ENCODE assay signal across 10 cellular contexts in the genomic region with DNA sequence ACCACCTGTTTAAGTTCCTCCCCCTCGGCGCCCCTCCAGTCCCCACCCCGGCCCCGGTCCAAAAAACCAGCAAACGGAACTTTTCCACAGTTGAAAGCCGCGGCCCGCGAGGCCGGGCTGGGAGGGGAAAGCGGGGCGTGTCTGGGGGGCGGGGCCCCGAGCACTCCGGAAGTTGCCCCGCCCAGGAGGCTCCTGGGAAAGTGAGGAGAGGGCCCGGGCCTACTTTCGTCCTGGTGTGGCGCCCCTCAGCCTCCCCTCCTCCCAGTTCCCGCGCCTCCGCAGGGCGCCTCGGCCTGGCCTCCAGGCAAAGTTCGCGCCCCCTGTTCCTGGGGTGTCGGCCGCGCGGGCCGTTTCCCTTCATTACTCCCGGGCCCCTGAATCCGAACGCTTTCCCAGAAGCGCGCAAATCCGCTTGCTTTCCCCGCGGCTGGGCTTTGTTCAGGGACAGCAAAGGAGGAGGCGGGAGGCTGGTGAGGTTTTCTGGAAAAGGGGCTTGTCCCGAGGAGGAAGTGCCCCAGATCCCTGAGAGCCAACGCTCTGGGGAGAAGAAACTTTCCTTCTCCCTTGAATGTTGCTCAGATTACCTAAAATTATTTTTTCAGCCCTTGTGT. TPM values are rescaled to one million over a fixed set of nuclear protein-coding genes. Genes with fewer than 3 reads are reported as not detected.
A peak's percentile ranks its signal among the peaks of the same experiment; 100 is the strongest.
DNase-seq lines count a peak whose midpoint lies in the region; ATAC-seq, FAIRE-seq and TF ChIP-seq lines count a peak whose summit lies in the region.
"Had no signal": no experiment of that assay in that cellular context is flagged by ENCODE, and none has a peak within 500 bp of the region (broad histone marks: within the 10 kb centered on the region; RNA-seq: fewer than 3 reads in every experiment).

No MANE protein-coding gene starts in this region.

- H3K4me1 ChIP-seq in lower lobe of right lung (peaks cover 37% of the 10 kb centered on the region), suprapubic skin (peaks cover 55% of the 10 kb centered on the region)

- TF ChIP-seq EP300 in suprapubic skin (IDR thresholded peaks at IDR 0.05) = no peak

- peak overlapping the region; percentile 46 for H3K4me3 ChIP-seq in lower lobe of right lung
- peak overlapping the region; percentile 53 for H3K4me3 ChIP-seq in suprapubic skin

- WGBS in suprapubic skin = 12% methylated on average over 11 of the region's 42 CpGs

- H3K27me3 ChIP-seq in lower lobe of right lung (ENCODE audit: low read depth) (peaks cover 100% of the 10 kb centered on the region), suprapubic skin (peaks cover 100% of the 10 kb centered on the region)

- no peak overlapping the region for H3K27ac ChIP-seq in lower lobe of right lung
- no peak overlapping the region for H3K27ac ChIP-seq in suprapubic skin

- H3K4me3 Mint-ChIP-seq in activated CD4-positive, alpha-beta memory T cell treated with anti-CD3 and anti-CD28 coated beads for 36 hours = peak overlapping the region; percentile 8
- H3K4me3 Mint-ChIP-seq in activated CD4-positive, alpha-beta memory T cell treated with anti-CD3 and anti-CD28 coated beads, Interleukin-2, amount 10 ng/mL, durations not matched to agents 7 days and 5 days = no peak overlapping the region
- peak overlapping the region; percentile 72 for H3K4me3 Mint-ChIP-seq in dendritic cell treated with granulocyte-macrophage colony-stimulating factor and Interleukin-4, amounts not matched to agents 40 ng/mL and 50 ng/mL, for 4 days

- CTCF ChIA-PET in activated CD4-positive, alpha-beta memory T cell treated with anti-CD3 and anti-CD28 coated beads for 36 hours (lab: Charles Lee) = no interaction called here
- CTCF ChIA-PET in activated CD4-positive, alpha-beta memory T cell treated with anti-CD3 and anti-CD28 coated beads, Interleukin-2, amount 10 ng/mL, durations not matched to agents 7 days and 5 days (lab: Charles Lee) = no interaction called here

- POLR2A ChIA-PET in activated CD4-positive, alpha-beta memory T cell treated with anti-CD3 and anti-CD28 coated beads for 36 hours (lab: Charles Lee) = no interaction called here
- POLR2A ChIA-PET in activated CD4-positive, alpha-beta memory T cell treated with anti-CD3 and anti-CD28 coated beads, Interleukin-2, amount 10 ng/mL, durations not matched to agents 7 days and 5 days (lab: Charles Lee) = no interaction called here

- no peak overlapping the region for H3K27ac Mint-ChIP-seq in activated CD4-positive, alpha-beta memory T cell treated with anti-CD3 and anti-CD28 coated beads for 36 hours
- H3K27ac Mint-ChIP-seq in activated CD4-positive, alpha-beta memory T cell treated with anti-CD3 and anti-CD28 coated beads, Interleukin-2, amount 10 ng/mL, durations not matched to agents 7 days and 5 days = no peak overlapping the region
- no peak overlapping the region for H3K27ac Mint-ChIP-seq in dendritic cell treated with granulocyte-macrophage colony-stimulating factor and Interleukin-4, amounts not matched to agents 40 ng/mL and 50 ng/mL, for 4 days

- no peak for FAIRE-seq in frontal cortex (lab: Jason Lieb, UNC)

- TF ChIP-seq CTCF in lower lobe of right lung (IDR thresholded peaks at IDR 0.05) (no peak), suprapubic skin (IDR thresholded peaks at IDR 0.05) (no peak)

- DNase-seq in activated CD4-positive, alpha-beta memory T cell treated with anti-CD3 and anti-CD28 coated beads for 36 hours = peak; percentile 24
- no peak for DNase-seq in activated CD4-positive, alpha-beta memory T cell treated with anti-CD3 and anti-CD28 coated beads, Interleukin-2, amount 10 ng/mL, durations not matched to agents 7 days and 5 days
- DNase-seq in lower lobe of right lung = no peak
- peak; percentile 64 to 80 for DNase-seq in suprapubic skin (ENCODE audit: low spot score in 2 of 2)
- no peak for DNase-seq in medulla oblongata (ENCODE audit: extremely low spot score)
- DNase-seq in GDM1 (lab: John Stamatoyannopoulos, UW) = no peak
- DNase-seq in frontal cortex (ENCODE audit: low spot score in 2 of 2) = no peak
- DNase-seq: amygdala had no signal

- ATAC-seq in lower lobe of right lung = peak in 1 of 2 donors; percentile 14

- intact Hi-C loops in activated CD4-positive, alpha-beta memory T cell treated with anti-CD3 and anti-CD28 coated beads for 36 hours (cut with micrococcal nuclease) = loop anchor here (2.0 kb wide), 1 partner anchor 79 kb away; the partner anchor contains the start of gene DMRT2
- intact Hi-C loops in dendritic cell treated with granulocyte-macrophage colony-stimulating factor and Interleukin-4, amounts not matched to agents 40 ng/mL and 50 ng/mL, for 4 days (cut with micrococcal nuclease) = loop anchor here (5.0 kb wide), 1 partner anchor 75 kb away; no protein-coding TSS in a partner anchor
- intact Hi-C loops in lower lobe of right lung (cut with DNase I) = no loop called here

- H3K36me3 ChIP-seq in lower lobe of right lung (no peaks in the 10 kb centered on the region), suprapubic skin (no peaks in the 10 kb centered on the region)

- H3K9me3 Mint-ChIP-seq in activated CD4-positive, alpha-beta memory T cell treated with anti-CD3 and anti-CD28 coated beads for 36 hours = no peaks in the 10 kb centered on the region
- no peaks in the 10 kb centered on the region for H3K9me3 Mint-ChIP-seq in activated CD4-positive, alpha-beta memory T cell treated with anti-CD3 and anti-CD28 coated beads, Interleukin-2, amount 10 ng/mL, durations not matched to agents 7 days and 5 days
- H3K9me3 Mint-ChIP-seq in dendritic cell treated with granulocyte-macrophage colony-stimulating factor and Interleukin-4, amounts not matched to agents 40 ng/mL and 50 ng/mL, for 4 days = no peaks in the 10 kb centered on the region

- peaks cover 22% of the 10 kb centered on the region for H3K4me1 Mint-ChIP-seq in activated CD4-positive, alpha-beta memory T cell treated with anti-CD3 and anti-CD28 coated beads for 36 hours (ENCODE audit: low read depth)
- peaks cover 16% of the 10 kb centered on the region for H3K4me1 Mint-ChIP-seq in activated CD4-positive, alpha-beta memory T cell treated with anti-CD3 and anti-CD28 coated beads, Interleukin-2, amount 10 ng/mL, durations not matched to agents 7 days and 5 days
- peaks cover 71% of the 10 kb centered on the region for H3K4me1 Mint-ChIP-seq in dendritic cell treated with granulocyte-macrophage colony-stimulating factor and Interleukin-4, amounts not matched to agents 40 ng/mL and 50 ng/mL, for 4 days (ENCODE audit: low read depth)

- peaks cover 68% of the 10 kb centered on the region for H3K27me3 Mint-ChIP-seq in activated CD4-positive, alpha-beta memory T cell treated with anti-CD3 and anti-CD28 coated beads for 36 hours
- H3K27me3 Mint-ChIP-seq in activated CD4-positive, alpha-beta memory T cell treated with anti-CD3 and anti-CD28 coated beads, Interleukin-2, amount 10 ng/mL, durations not matched to agents 7 days and 5 days = peaks cover 82% of the 10 kb centered on the region
- H3K27me3 Mint-ChIP-seq in dendritic cell treated with granulocyte-macrophage colony-stimulating factor and Interleukin-4, amounts not matched to agents 40 ng/mL and 50 ng/mL, for 4 days = peaks cover 94% of the 10 kb centered on the region

- no peak for TF ChIP-seq POLR2A in suprapubic skin (IDR thresholded peaks at IDR 0.05)

- peaks cover 2% of the 10 kb centered on the region for H3K36me3 Mint-ChIP-seq in activated CD4-positive, alpha-beta memory T cell treated with anti-CD3 and anti-CD28 coated beads for 36 hours
- peaks cover 10% of the 10 kb centered on the region for H3K36me3 Mint-ChIP-seq in activated CD4-positive, alpha-beta memory T cell treated with anti-CD3 and anti-CD28 coated beads, Interleukin-2, amount 10 ng/mL, durations not matched to agents 7 days and 5 days (ENCODE audit: low read depth)
- no peaks in the 10 kb centered on the region for H3K36me3 Mint-ChIP-seq in dendritic cell treated with granulocyte-macrophage colony-stimulating factor and Interleukin-4, amounts not matched to agents 40 ng/mL and 50 ng/mL, for 4 days (ENCODE audit: low read depth)

- no peaks in the 10 kb centered on the region for H3K9me3 ChIP-seq in lower lobe of right lung
- no peaks in the 10 kb centered on the region for H3K9me3 ChIP-seq in suprapubic skin

RNA-seq across cellular contexts. Expression of gene DMRT3, which starts 4.4 kb away (rescaled TPM):
- not detected for total RNA-seq in activated CD4-positive, alpha-beta memory T cell treated with anti-CD3 and anti-CD28 coated beads for 36 hours
- total RNA-seq in activated CD4-positive, alpha-beta memory T cell treated with anti-CD3 and anti-CD28 coated beads, Interleukin-2, amount 10 ng/mL, durations not matched to agents 7 days and 5 days = not detected
- total RNA-seq in lower lobe of right lung = 0.24 TPM
- total RNA-seq in suprapubic skin = under 1 TPM in 1 of 4 donors, not detected in 3; 0.42 TPM
- total RNA-seq in frontal cortex = not detected
- total RNA-seq: HT1080 had no signal

Comparison
In these comparisons a context has a peak if more than half of its experiments do, and no peak if none do; other contexts are left out.
1. DNase-seq: peak in activated CD4-positive, alpha-beta memory T cell treated with anti-CD3 and anti-CD28 coated beads for 36 hours (single experiment) and suprapubic skin (2 of 2); none in activated CD4-positive, alpha-beta memory T cell treated with anti-CD3 and anti-CD28 coated beads, Interleukin-2, amount 10 ng/mL, durations not matched to agents 7 days and 5 days (single experiment), lower lobe of right lung (single experiment), medulla oblongata (single experiment), GDM1 (single experiment) and frontal cortex (0 of 2).